Comparison of ENCODE assay signal across 9 cellular contexts in the genomic region with DNA sequence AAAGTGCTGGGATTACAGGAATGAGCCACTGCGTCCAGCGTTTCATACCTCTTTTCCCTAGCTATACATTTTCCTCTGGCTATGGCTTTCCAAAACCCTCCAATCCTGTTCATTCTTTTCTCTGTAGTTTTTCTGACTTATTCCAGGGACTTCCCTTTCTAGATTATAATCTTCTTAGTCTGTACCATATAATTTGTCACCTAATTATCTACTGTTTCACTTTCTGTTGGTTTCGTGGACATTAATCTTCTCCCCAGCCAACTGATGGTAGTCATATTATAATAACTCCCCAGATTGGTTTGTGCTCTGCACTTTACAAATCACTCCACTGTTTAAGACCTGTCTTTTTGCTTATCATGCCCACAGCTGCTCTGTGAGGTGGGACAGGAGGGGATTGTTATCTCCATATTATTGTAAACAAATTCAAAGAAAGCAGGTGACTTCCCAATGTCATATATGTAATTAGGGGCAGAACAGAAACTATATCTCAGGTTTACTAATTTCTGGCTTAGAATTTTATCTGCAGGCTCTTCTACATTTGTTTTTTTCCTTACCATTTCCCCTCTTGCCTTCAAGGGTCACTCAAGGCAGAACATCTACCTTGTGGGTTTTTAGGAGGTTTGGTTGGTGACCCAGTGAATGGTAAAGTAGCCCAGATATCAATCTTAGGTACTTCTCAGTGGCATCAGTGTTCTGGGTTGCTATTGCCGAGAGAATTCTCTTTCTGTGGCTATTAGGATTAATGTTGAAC. TPM values are rescaled to one million over a fixed set of nuclear protein-coding genes. Genes with fewer than 3 reads are reported as not detected.
DNase-seq lines count a peak whose midpoint lies in the region; ATAC-seq and TF ChIP-seq lines count a peak whose summit lies in the region.
"Had no signal": no experiment of that assay in that cellular context is flagged by ENCODE, and none has a peak within 500 bp of the region (broad histone marks: within the 10 kb centered on the region; RNA-seq: fewer than 3 reads in every experiment).

No MANE protein-coding gene starts in this region.

- H3K4me3 ChIP-seq in DOHH2 (ENCODE audit: low read length), result no peak overlapping the region
- no peak overlapping the region for H3K4me3 ChIP-seq in KMS-11 (IDR thresholded peaks at IDR 0.05; ENCODE audit: insufficient read depth, low read depth, low read length)
- no peak overlapping the region for H3K4me3 ChIP-seq in liver (ENCODE audit: low read depth in 1 of 3, low read length in 3 of 3)
- H3K4me3 ChIP-seq in SJCRH30, result no peak overlapping the region
- H3K4me3 ChIP-seq in heart left ventricle, result no peak overlapping the region

- WGBS in liver, result 34% methylated on average over 4 of the region's 4 CpGs
- 56 to 82% (median 60%) methylated on average over 3 to 4 of the region's 4 CpGs for WGBS in heart left ventricle, 4 donors

- H3K4me2 ChIP-seq in DOHH2 (ENCODE audit: low read length), result peak overlapping the region; percentile 49; the same call in 1 of the 2 replicates
- H3K4me2 ChIP-seq in KMS-11, result peak overlapping the region; percentile 22

- H3K79me2 ChIP-seq in DOHH2 (ENCODE audit: control insufficient read depth, low read length) (peaks cover 50% of the 10 kb centered on the region), KMS-11 (ENCODE audit: insufficient read depth, low read depth) (peaks cover 34% of the 10 kb centered on the region)

- H3K9me3 ChIP-seq in DOHH2 (ENCODE audit: control insufficient read depth, insufficient read depth, low read length) (no peaks in the 10 kb centered on the region), liver (ENCODE audit: control insufficient read depth in 4 of 4, low read length in 3 of 4) (no peaks in the 10 kb centered on the region), SJCRH30 (replicated peaks) (no peaks in the 10 kb centered on the region), heart left ventricle (no peaks in the 10 kb centered on the region)

- TF ChIP-seq CTCF in DOHH2 (IDR thresholded peaks at IDR 0.05; ENCODE audit: low read depth, low read length, poor library complexity, severe bottlenecking) (no peak), KMS-11 (conservative IDR thresholded peaks at IDR 0.05; ENCODE audit: low read depth, low read length) (no peak), liver (IDR thresholded peaks at IDR 0.05; ENCODE audit: low read depth, low read length, missing input control) (no peak), heart left ventricle (IDR thresholded peaks at IDR 0.05) (no peak)

- no peak overlapping the region for H2AFZ ChIP-seq in KMS-11 (ENCODE audit: low read depth)

- TF ChIP-seq RAD21 in liver (IDR thresholded peaks at IDR 0.05), result no peak

- no peak for TF ChIP-seq POLR2A in heart left ventricle (IDR thresholded peaks at IDR 0.05)

- H4K20me1 ChIP-seq in DOHH2 (ENCODE audit: control insufficient read depth, insufficient read depth, low read depth, low read length) (0 out of 2 replicates have a peak, but pooled peaks cover 12% of the 10 kb centered on the region), KMS-11 (ENCODE audit: insufficient read depth) (no peaks in the 10 kb centered on the region; the same call in 1 of the 2 replicates)

- H3K27ac ChIP-seq in DOHH2 (ENCODE audit: low read depth, low read length), result no peak overlapping the region
- H3K27ac ChIP-seq in KMS-11, result peak overlapping the region; percentile 19; the same call in 1 of the 2 replicates
- H3K27ac ChIP-seq in liver (ENCODE audit: low read depth in 1 of 2, low read length in 2 of 2), result peak overlapping the region; percentile 80 to 96
- H3K27ac ChIP-seq in SJCRH30, result no peak overlapping the region
- H3K27ac ChIP-seq in heart left ventricle, result peak overlapping the region in 6 of 12 donors; percentile 8 to 53 (median 13)

- ATAC-seq in GM21381 (IDR thresholded peaks at IDR 0.05; ENCODE audit: unreplicated experiment) (peak; percentile 39), sciatic nerve (no peak), heart left ventricle (no peak)

- peaks cover 14% of the 10 kb centered on the region for H3F3A ChIP-seq in DOHH2 (ENCODE audit: control insufficient read depth, insufficient read depth)

- no peaks in the 10 kb centered on the region for H3K9me2 ChIP-seq in DOHH2 (replicated peaks; ENCODE audit: control insufficient read depth, low read length)

- DNase-seq in SJCRH30 (no peak), sciatic nerve (ENCODE audit: low spot score) (no peak), pons (ENCODE audit: low spot score) (no peak), heart left ventricle (no peak)
- DNase-seq: NCI-H524 had no signal

- intact Hi-C loops in sciatic nerve (cut with DNase I), result no loop called here
- intact Hi-C loops in heart left ventricle (cut with DNase I), result loop anchor here in 1 of 10 donors (5.0 kb wide), 1 partner anchor 52 kb away; no protein-coding TSS in a partner anchor

- no peak overlapping the region for H3K9ac ChIP-seq in KMS-11
- peak overlapping the region; percentile 18 to 54 for H3K9ac ChIP-seq in liver (ENCODE audit: low read depth in 1 of 2, low read length in 2 of 2)

- no peaks in the 10 kb centered on the region for H3K27me3 ChIP-seq in DOHH2 (ENCODE audit: control insufficient read depth, low read length)
- H3K27me3 ChIP-seq in KMS-11 (ENCODE audit: insufficient read depth, low read depth), result no peaks in the 10 kb centered on the region
- H3K27me3 ChIP-seq in liver (ENCODE audit: control insufficient read depth in 4 of 4, insufficient read depth in 4 of 4, low read length in 3 of 4), result no peaks in the 10 kb centered on the region
- H3K27me3 ChIP-seq in SJCRH30, result no peaks in the 10 kb centered on the region
- no peaks in the 10 kb centered on the region for H3K27me3 ChIP-seq in heart left ventricle

- H3K4me1 ChIP-seq in DOHH2 (ENCODE audit: control insufficient read depth, low read length), result peaks cover 56% of the 10 kb centered on the region
- H3K4me1 ChIP-seq in KMS-11 (ENCODE audit: low read depth, poor library complexity, severe bottlenecking), result peaks cover 59% of the 10 kb centered on the region
- peaks cover 13 to 47% (median 34%) of the 10 kb centered on the region in 4 donors for H3K4me1 ChIP-seq in liver (ENCODE audit: control insufficient read depth in 4 of 4, insufficient read depth in 4 of 4, low read length in 3 of 4)
- no peaks in the 10 kb centered on the region for H3K4me1 ChIP-seq in SJCRH30
- H3K4me1 ChIP-seq in heart left ventricle, result peaks cover 0 to 48% (median 21%) of the 10 kb centered on the region in 12 donors

- H3K36me3 ChIP-seq in DOHH2 (ENCODE audit: control insufficient read depth, low read length) (no peaks in the 10 kb centered on the region), KMS-11 (ENCODE audit: insufficient read depth) (no peaks in the 10 kb centered on the region), liver (ENCODE audit: control insufficient read depth in 4 of 4, insufficient read depth in 3 of 4, low read depth in 1 of 4, low read length in 3 of 4) (no peaks in the 10 kb centered on the region), SJCRH30 (no peaks in the 10 kb centered on the region), heart left ventricle (no peaks in the 10 kb centered on the region)

TF ChIP-seq in liver, 16 proteins besides CTCF, POLR2A, EP300 and RAD21:
- TF ChIP-seq YY1 (IDR thresholded peaks at IDR 0.05), result no peak
- TF ChIP-seq RXRA (IDR thresholded peaks at IDR 0.05), result no peak
- TF ChIP-seq NR2F2 (IDR thresholded peaks at IDR 0.05), result no peak
- no peak for TF ChIP-seq TAF1 (conservative IDR thresholded peaks at IDR 0.05)
- TF ChIP-seq GABPA (IDR thresholded peaks at IDR 0.05 in 1 of 2, conservative IDR thresholded peaks at IDR 0.05 in 1 of 2), result no peak
- TF ChIP-seq ZBTB33 (IDR thresholded peaks at IDR 0.05), result no peak
- no peak for TF ChIP-seq HNF4A (conservative IDR thresholded peaks at IDR 0.05)
- no peak for TF ChIP-seq SP1 (IDR thresholded peaks at IDR 0.05)
- TF ChIP-seq, protein P1, sequence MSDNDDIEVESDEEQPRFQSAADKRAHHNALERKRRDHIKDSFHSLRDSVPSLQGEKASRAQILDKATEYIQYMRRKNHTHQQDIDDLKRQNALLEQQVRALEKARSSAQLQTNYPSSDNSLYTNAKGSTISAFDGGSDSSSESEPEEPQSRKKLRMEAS (IDR thresholded peaks at IDR 0.05), result no peak

RNA-seq across cellular contexts. Expression of gene STIM1, which starts 23.9 kb away (rescaled TPM):
- 10 to 100 TPM; 21.6 to 42.9 TPM for total RNA-seq in liver
- 10 to 100 TPM; 19.7 to 28.5 TPM for polyA plus RNA-seq in liver
- total RNA-seq in SJCRH30 (2014; rRNA removed; shearing (Covaris generic)), result 12.9 and 14.7 TPM in 2 replicates
- 49.6 TPM for total RNA-seq in sciatic nerve
- total RNA-seq in heart left ventricle, result 10 to 100 TPM; 24.4 to 42.9 (median 28.9) TPM
- 10 to 100 TPM; 13.2 to 36.2 TPM for polyA plus RNA-seq in heart left ventricle

RNA-seq across cellular contexts. Expression of gene RHOG, which starts 38.6 kb away (rescaled TPM):
- total RNA-seq in liver (10 to 100 TPM in 1 of 2 donors, 1 to 10 TPM in 1; 7.4 to 13.8 TPM), sciatic nerve (50.6 TPM), heart left ventricle (10 to 100 TPM; 17.9 to 69.1 (median 30.1) TPM)
- polyA plus RNA-seq in liver (10 to 100 TPM; 21.9 to 32.9 TPM), heart left ventricle (10 to 100 TPM; 23.0 to 50.4 TPM)
- total RNA-seq in SJCRH30 (2014; rRNA removed; shearing (Covaris generic)), result 15.5 and 17.4 TPM in 2 replicates

Comparison
In these comparisons a context has a peak if more than half of its experiments do, and no peak if none do; other contexts are left out.
1. H3K27ac ChIP-seq: peak in KMS-11 (single experiment) and liver (2 of 2); none in DOHH2 (single experiment) and SJCRH30 (single experiment).